ENCODE assay signal across 8 cellular contexts in genomic region chr1:93629101-93630059, GRCh38. TPM values are rescaled to one million over a fixed set of nuclear protein-coding genes. Genes with fewer than 3 reads are reported as not detected.
DNase-seq lines count a peak whose midpoint lies in the region; ATAC-seq and TF ChIP-seq lines count a peak whose summit lies in the region.

No MANE protein-coding gene starts in this region.

- H3K36me3 Mint-ChIP-seq in activated naive CD4-positive, alpha-beta T cell treated with anti-CD3 and anti-CD28 coated beads, Interleukin-2, amount 10 ng/mL, durations not matched to agents 7 days and 5 days, result no peaks in the 10 kb centered on the region

- H3K4me3 Mint-ChIP-seq in activated naive CD4-positive, alpha-beta T cell treated with anti-CD3 and anti-CD28 coated beads, Interleukin-2, amount 10 ng/mL, durations not matched to agents 7 days and 5 days, result no peak overlapping the region

- peaks cover 4% of the 10 kb centered on the region for H3K4me1 ChIP-seq in psoas muscle

- no peak for TF ChIP-seq EP300 in Ishikawa (IDR thresholded peaks at IDR 0.05; ENCODE audit: borderline replicate concordance)

- no peaks in the 10 kb centered on the region for H3K9me3 Mint-ChIP-seq in activated naive CD4-positive, alpha-beta T cell treated with anti-CD3 and anti-CD28 coated beads, Interleukin-2, amount 10 ng/mL, durations not matched to agents 7 days and 5 days

- POLR2A ChIA-PET in AG04450 (lab: Yijun Ruan, JAX), result interaction anchor here (0.5 to 1.5 kb wide), 6 partner anchors 72 to 250 kb away, joined by 3 to 6 read pairs (median 4); partner anchors contain the start of gene DNTTIP2

- H3K4me1 Mint-ChIP-seq in activated naive CD4-positive, alpha-beta T cell treated with anti-CD3 and anti-CD28 coated beads, Interleukin-2, amount 10 ng/mL, durations not matched to agents 7 days and 5 days, result no peaks in the 10 kb centered on the region

- H3K27ac ChIP-seq in AG04450 (ENCODE audit: low read depth, low read length) (no peak overlapping the region), psoas muscle (no peak overlapping the region)

- H3K9me3 ChIP-seq in AG04450 (ENCODE audit: control insufficient read depth, insufficient read depth, low read length) (no peaks in the 10 kb centered on the region), psoas muscle (peaks cover 2% of the 10 kb centered on the region)

- H3K36me3 ChIP-seq in psoas muscle (ENCODE audit: insufficient read depth in 1 of 2, low read depth in 1 of 2), result no peaks in the 10 kb centered on the region

- H3K4me3 ChIP-seq in AG04450 (ENCODE audit: low read depth, low read length), result no peak overlapping the region
- no peak overlapping the region for H3K4me3 ChIP-seq in psoas muscle

- DNase-seq in AG04450 (ENCODE audit: low read depth, low spot score), result peak; percentile 67
- peak; percentile 55 to 72 for DNase-seq in NOMO-1 (lab: John Stamatoyannopoulos, UW; ENCODE audit: unreplicated experiment in 2 of 2)
- peak; percentile 56 for DNase-seq in activated naive CD4-positive, alpha-beta T cell treated with anti-CD3 and anti-CD28 coated beads, Interleukin-2, amount 10 ng/mL, durations not matched to agents 7 days and 5 days
- peak; percentile 73 for DNase-seq in glomerular visceral epithelial cell (ENCODE audit: extremely low spot score)
- DNase-seq in psoas muscle, result no peak

- no peak overlapping the region for H3K27ac Mint-ChIP-seq in activated naive CD4-positive, alpha-beta T cell treated with anti-CD3 and anti-CD28 coated beads, Interleukin-2, amount 10 ng/mL, durations not matched to agents 7 days and 5 days

- peak; percentile 96 for TF ChIP-seq RAD21 in Ishikawa (IDR thresholded peaks at IDR 0.05; ENCODE audit: low read depth)

- peak; percentile 77 for TF ChIP-seq CTCF in AG04450 (IDR thresholded peaks at IDR 0.05; ENCODE audit: low read depth, low read length)
- peak; percentile 75 for TF ChIP-seq CTCF in GM12873 (IDR thresholded peaks at IDR 0.05; ENCODE audit: insufficient read depth, low read depth, low read length, missing control alignments)
- TF ChIP-seq CTCF in psoas muscle (IDR thresholded peaks at IDR 0.05), result peak; percentile 83

- no peaks in the 10 kb centered on the region for H3K27me3 ChIP-seq in AG04450 (ENCODE audit: control insufficient read depth, insufficient read depth, low read length)
- no peaks in the 10 kb centered on the region for H3K27me3 ChIP-seq in psoas muscle (ENCODE audit: insufficient read depth in 3 of 3, low read length in 2 of 3)

- intact Hi-C loops in psoas muscle (cut with DNase I), result loop anchor here (2.0 to 5.0 kb wide), 5 partner anchors 38 to 215 kb away; no protein-coding TSS in a partner anchor

- peaks cover 5% of the 10 kb centered on the region for H3K27me3 Mint-ChIP-seq in activated naive CD4-positive, alpha-beta T cell treated with anti-CD3 and anti-CD28 coated beads, Interleukin-2, amount 10 ng/mL, durations not matched to agents 7 days and 5 days

- 43 to 60% (median 48%) methylated on average over 9 of the region's 9 CpGs for WGBS in psoas muscle, 3 donors

- peak; percentile 78 to 89 (median 80) for ATAC-seq in psoas muscle
- no peak for ATAC-seq in HG03439 (IDR thresholded peaks at IDR 0.05; ENCODE audit: unreplicated experiment)

- CTCF ChIA-PET in AG04450 (lab: Charles Lee), result interaction anchor here (0.6 to 8.7 kb wide), 83 partner anchors 9 to 562 kb away, joined by 3 to 270 read pairs (median 5); partner anchors contain the start of gene BCAR3
- CTCF ChIA-PET in activated naive CD4-positive, alpha-beta T cell treated with anti-CD3 and anti-CD28 coated beads, Interleukin-2, amount 10 ng/mL, durations not matched to agents 7 days and 5 days (lab: Charles Lee), result interaction anchor here (0.5 to 12.4 kb wide), 30 partner anchors 8 to 549 kb away, joined by 3 to 297 read pairs (median 4); partner anchors contain the start of genes BCAR3 and GCLM

TF ChIP-seq in Ishikawa, 13 proteins besides CTCF, POLR2A, EP300 and RAD21:
- TF ChIP-seq CREB1 (IDR thresholded peaks at IDR 0.05; ENCODE audit: low read depth) (no peak), CEBPB (IDR thresholded peaks at IDR 0.05) (no peak), TEAD4 (IDR thresholded peaks at IDR 0.05) (no peak), ZBTB7A (IDR thresholded peaks at IDR 0.05; ENCODE audit: low read depth) (no peak), FOXM1 (IDR thresholded peaks at IDR 0.05; ENCODE audit: borderline replicate concordance, low read depth) (no peak), EGR1 (IDR thresholded peaks at IDR 0.05) (no peak), MAX (IDR thresholded peaks at IDR 0.05) (no peak), NFIC (IDR thresholded peaks at IDR 0.05) (no peak), REST (IDR thresholded peaks at IDR 0.05; ENCODE audit: low read depth) (no peak), YY1 (IDR thresholded peaks at IDR 0.05; ENCODE audit: low read depth) (no peak), TAF1 (IDR thresholded peaks at IDR 0.05; ENCODE audit: low read depth) (no peak), TCF12 (IDR thresholded peaks at IDR 0.05; ENCODE audit: low read depth) (no peak)
- TF ChIP-seq, protein P1, sequence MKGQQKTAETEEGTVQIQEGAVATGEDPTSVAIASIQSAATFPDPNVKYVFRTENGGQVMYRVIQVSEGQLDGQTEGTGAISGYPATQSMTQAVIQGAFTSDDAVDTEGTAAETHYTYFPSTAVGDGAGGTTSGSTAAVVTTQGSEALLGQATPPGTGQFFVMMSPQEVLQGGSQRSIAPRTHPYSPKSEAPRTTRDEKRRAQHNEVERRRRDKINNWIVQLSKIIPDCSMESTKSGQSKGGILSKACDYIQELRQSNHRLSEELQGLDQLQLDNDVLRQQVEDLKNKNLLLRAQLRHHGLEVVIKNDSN (IDR thresholded peaks at IDR 0.05), result no peak

RNA-seq across cellular contexts. Expression of gene BCAR3, which starts 52.3 kb away (rescaled TPM):
- polyA plus RNA-seq in AG04450 (2011; rRNA removed), result 20.6 and 24.9 TPM in 2 replicates
- 23.1 and 29.7 TPM in 2 replicates for polyA minus RNA-seq in AG04450 (2011; rRNA and poly(A)+ RNA removed)
- total RNA-seq in psoas muscle, result 10 to 100 TPM; 16.2 to 34.3 (median 21.1) TPM
- 10 to 100 TPM; 15.8 to 64.1 (median 16.5) TPM for polyA plus RNA-seq in psoas muscle

Comparison
In these comparisons a context has a peak if more than half of its experiments do, and no peak if none do; other contexts are left out.
1. DNase-seq: peak in AG04450 (single experiment), NOMO-1 (2 of 2), activated naive CD4-positive, alpha-beta T cell treated with anti-CD3 and anti-CD28 coated beads, Interleukin-2, amount 10 ng/mL, durations not matched to agents 7 days and 5 days (single experiment) and glomerular visceral epithelial cell (single experiment); none in psoas muscle (0 of 2).
2. Peak in every context shown above with its lines, with median percentiles within 50 percentile points of each other: CTCF ChIP-seq.